ENCODE assay signal across 8 cellular contexts in the genomic region with DNA sequence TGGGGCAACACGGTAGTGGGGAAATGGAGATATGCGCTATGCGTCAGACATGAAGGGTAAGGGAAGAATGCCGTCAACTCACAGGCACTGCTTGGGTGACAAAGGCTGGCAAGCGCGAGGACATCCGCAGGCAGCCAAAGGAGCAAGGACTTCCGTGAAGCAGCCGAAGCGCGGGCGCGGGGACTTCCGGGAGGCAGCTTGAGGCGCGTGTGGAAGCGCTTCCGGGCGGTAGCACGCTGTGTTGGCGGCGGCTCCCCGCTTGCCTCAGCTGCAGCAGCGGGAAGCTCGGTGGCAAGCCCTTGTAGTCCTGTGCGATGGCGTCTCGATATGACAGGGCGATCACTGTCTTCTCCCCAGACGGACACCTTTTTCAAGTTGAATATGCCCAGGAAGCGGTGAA. TPM values are rescaled to one million over a fixed set of nuclear protein-coding genes. Genes with fewer than 3 reads are reported as not detected.
DNase-seq lines count a peak whose midpoint lies in the region; ATAC-seq lines count a peak whose summit lies in the region.

TSS of gene PSMA8 (plus strand) at position 218 of the 400 bp plus-strand sequence. CDS start at position 315, 97 bp downstream.

- peak; percentile 29 to 30 for DNase-seq in activated CD8-positive, alpha-beta memory T cell treated with anti-CD3 and anti-CD28 coated beads for 1 hour (ENCODE audit: extremely low read depth in 1 of 2, low read depth in 1 of 2)
- DNase-seq in germinal center (ENCODE audit: low spot score) (peak; percentile 23), H4 (ENCODE audit: low spot score) (no peak), NCI-H524 treated with DMSO at 0.1 percent for 48 hours (lab: John Stamatoyannopoulos, UW) (no peak)
- DNase-seq in stimulated activated CD8-positive, alpha-beta memory T cell treated with anti-CD3 and anti-CD28 coated beads, Interleukin-15, amount 100 ng/mL, for 48 hours (ENCODE audit: low read depth in 2 of 2) = peak; percentile 28 to 40

- ATAC-seq in GM21619 (IDR thresholded peaks at IDR 0.05; ENCODE audit: unreplicated experiment) (peak; percentile 71), HG02571 (IDR thresholded peaks at IDR 0.05; ENCODE audit: unreplicated experiment) (no peak), HG03521 (IDR thresholded peaks at IDR 0.05; ENCODE audit: unreplicated experiment) (no peak)

RNA-seq across cellular contexts. Expression of gene PSMA8, which starts in this region (rescaled TPM):
- not detected in 2 replicates for total RNA-seq in H4 (2014; rRNA removed; shearing (Covaris generic))

Comparison
In these comparisons a context has a peak if more than half of its experiments do, and no peak if none do; other contexts are left out.
1. DNase-seq: peak in activated CD8-positive, alpha-beta memory T cell treated with anti-CD3 and anti-CD28 coated beads for 1 hour (2 of 2), germinal center (single experiment) and stimulated activated CD8-positive, alpha-beta memory T cell treated with anti-CD3 and anti-CD28 coated beads, Interleukin-15, amount 100 ng/mL, for 48 hours (2 of 2); none in H4 (single experiment) and NCI-H524 treated with DMSO at 0.1 percent for 48 hours (single experiment).